Comparison of ENCODE assay signal across 17 cellular contexts in the genomic region with DNA sequence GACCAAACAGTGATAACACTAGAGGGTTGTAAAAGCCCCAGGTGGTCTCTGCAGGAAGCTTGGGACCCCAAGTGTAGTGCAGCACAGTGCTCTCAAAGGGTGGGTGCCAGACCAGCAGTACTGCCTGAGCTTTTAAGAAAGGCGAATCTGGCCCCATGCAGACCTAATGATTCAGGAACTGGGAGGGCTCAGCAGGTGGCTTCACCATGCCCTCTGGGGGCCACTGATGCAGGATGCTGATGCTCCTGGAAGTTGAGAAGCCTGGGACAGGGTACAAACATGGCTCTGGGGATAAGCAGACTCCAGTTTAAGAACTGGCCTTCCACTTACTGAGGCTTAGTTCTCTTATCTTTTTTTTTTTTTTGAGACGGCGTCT. TPM values are rescaled to one million over a fixed set of nuclear protein-coding genes. Genes with fewer than 3 reads are reported as not detected.
DNase-seq lines count a peak whose midpoint lies in the region; ATAC-seq and TF ChIP-seq lines count a peak whose summit lies in the region.
"Had no signal": no experiment of that assay in that cellular context is flagged by ENCODE, and none has a peak within 500 bp of the region (broad histone marks: within the 10 kb centered on the region; RNA-seq: fewer than 3 reads in every experiment).

No MANE protein-coding gene starts in this region.

- H3K4me1 ChIP-seq in Panc1 (ENCODE audit: control insufficient read depth, insufficient read depth, low read length) (peaks cover 33% of the 10 kb centered on the region), spleen (peaks cover 0 to 21% (median 0%) of the 10 kb centered on the region in 6 donors), BE2C (no peaks in the 10 kb centered on the region)

- no peak overlapping the region for H3K4me3 Mint-ChIP-seq in stimulated activated naive CD8-positive, alpha-beta T cell treated with anti-CD3 and anti-CD28 coated beads, Interleukin-15, amount 100 ng/mL, for 72 hours
- H3K4me3 Mint-ChIP-seq: CD4-positive, alpha-beta memory T cell had no signal

- WGBS in spleen, 5 donors: 92 to 98% (median 95%) methylated on average over 3 of the region's 3 CpGs

- H3K27me3 Mint-ChIP-seq in stimulated activated naive CD8-positive, alpha-beta T cell treated with anti-CD3 and anti-CD28 coated beads, Interleukin-15, amount 100 ng/mL, for 72 hours: no peaks in the 10 kb centered on the region

- CTCF ChIA-PET in Panc1 (lab: Charles Lee): no interaction called here

- no peak for ATAC-seq in Panc1
- ATAC-seq in stimulated activated naive CD8-positive, alpha-beta T cell treated with anti-CD3 and anti-CD28 coated beads, Interleukin-15, amount 100 ng/mL, for 72 hours: no peak
- no peak for ATAC-seq in HG03108 (IDR thresholded peaks at IDR 0.05; ENCODE audit: unreplicated experiment)

- no peaks in the 10 kb centered on the region for H3K27me3 ChIP-seq in Panc1 (ENCODE audit: control insufficient read depth, insufficient read depth, low read length)
- no peaks in the 10 kb centered on the region for H3K27me3 ChIP-seq in dorsolateral prefrontal cortex
- H3K27me3 ChIP-seq in spleen (replicated peaks in 1 of 7): no peaks in the 10 kb centered on the region
- no peaks in the 10 kb centered on the region for H3K27me3 ChIP-seq in BE2C

- intact Hi-C loops in Panc1 (cut with micrococcal nuclease; ENCODE audit: unreplicated experiment) (no loop called here), dorsolateral prefrontal cortex (cut with DNase I) (loop anchor here in 1 of 2 donors (5.0 kb wide), 1 partner anchor 33 kb away; no protein-coding TSS in a partner anchor), spleen (cut with DNase I; ENCODE audit: low total_unique reads) (loop anchor here (10.0 kb wide), 1 partner anchor 320 kb away; no protein-coding TSS in a partner anchor)

- in situ Hi-C loops in Panc1 (cut with HindIII; ENCODE audit: low pct_unique_long_range_greater_than_20kb, low sequenced_read_pairs): no loop called here

- peaks cover 7% of the 10 kb centered on the region for H3K4me1 Mint-ChIP-seq in stimulated activated naive CD8-positive, alpha-beta T cell treated with anti-CD3 and anti-CD28 coated beads, Interleukin-15, amount 100 ng/mL, for 72 hours

- DNase-seq in NCI-H146 (lab: John Stamatoyannopoulos, UW) (peak; percentile 40), NCI-H146 treated with DMSO at 0.1 percent for 48 hours (lab: John Stamatoyannopoulos, UW; ENCODE audit: unreplicated experiment) (no peak), Panc1 (ENCODE audit: low read depth, low spot score) (no peak), dorsolateral prefrontal cortex (no peak), spleen (no peak), BE2C (no peak)
- DNase-seq in stimulated activated naive CD8-positive, alpha-beta T cell treated with anti-CD3 and anti-CD28 coated beads, Interleukin-15, amount 100 ng/mL, for 72 hours: no peak
- DNase-seq: CD4-positive, alpha-beta memory T cell; DMS 273 treated with DMSO at 0.1 percent for 48 hours; DND-41; Karpas-422; NCI-H1930; NCI-H2227 treated with DMSO at 0.1 percent for 48 hours; SIG-M5 had no signal

- no peak overlapping the region for H3K4me3 ChIP-seq in Panc1 (ENCODE audit: low read depth in 2 of 2, low read length in 2 of 2)
- no peak overlapping the region for H3K4me3 ChIP-seq in dorsolateral prefrontal cortex
- H3K4me3 ChIP-seq in spleen: no peak overlapping the region
- no peak overlapping the region for H3K4me3 ChIP-seq in BE2C (ENCODE audit: low read depth, low read length)
- H3K4me3 ChIP-seq: SK-N-MC had no signal

- POLR2A ChIA-PET in Panc1 (lab: Charles Lee): no interaction called here

- H3K27ac ChIP-seq in Panc1 (ENCODE audit: low read length) (peak overlapping the region; percentile 61), dorsolateral prefrontal cortex (peak overlapping the region in 57 of 59 donors; percentile 38 to 94 (median 81)), spleen (no peak overlapping the region)
- H3K27ac ChIP-seq: 22Rv1, SK-N-MC had no signal

- H3K27ac Mint-ChIP-seq in stimulated activated naive CD8-positive, alpha-beta T cell treated with anti-CD3 and anti-CD28 coated beads, Interleukin-15, amount 100 ng/mL, for 72 hours: no peak overlapping the region
- H3K27ac Mint-ChIP-seq: CD4-positive, alpha-beta memory T cell had no signal

- H3K36me3 ChIP-seq in Panc1 (ENCODE audit: control insufficient read depth, insufficient read depth, low read length) (no peaks in the 10 kb centered on the region), spleen (no peaks in the 10 kb centered on the region), BE2C (no peaks in the 10 kb centered on the region)

- no peak for TF ChIP-seq POLR2A in spleen (IDR thresholded peaks at IDR 0.05)

- no peaks in the 10 kb centered on the region for H3K9me3 Mint-ChIP-seq in stimulated activated naive CD8-positive, alpha-beta T cell treated with anti-CD3 and anti-CD28 coated beads, Interleukin-15, amount 100 ng/mL, for 72 hours
- H3K9me3 Mint-ChIP-seq: CD4-positive, alpha-beta memory T cell had no signal

- TF ChIP-seq CTCF in Panc1 (IDR thresholded peaks at IDR 0.05): no peak
- TF ChIP-seq CTCF in dorsolateral prefrontal cortex (IDR thresholded peaks at IDR 0.05 in 54 of 56, conservative IDR thresholded peaks at IDR 0.05 in 2 of 56; ENCODE audit: low read depth in 1 of 56, partially characterized antibody in 56 of 56): no peak
- no peak for TF ChIP-seq CTCF in spleen (IDR thresholded peaks at IDR 0.05 in 8 of 11, conservative IDR thresholded peaks at IDR 0.05 in 3 of 11)
- no peak for TF ChIP-seq CTCF in BE2C (IDR thresholded peaks at IDR 0.05; ENCODE audit: low read depth, low read length)

- BruUV-seq in Panc1 (replicated peaks; lab: Mats Ljungman, UMichigan): no TSS peak

- H3K9me3 ChIP-seq in Panc1 (ENCODE audit: control insufficient read depth, insufficient read depth, low read depth, low read length): no peaks in the 10 kb centered on the region
- no peaks in the 10 kb centered on the region for H3K9me3 ChIP-seq in spleen
- H3K9me3 ChIP-seq in BE2C: no peaks in the 10 kb centered on the region

RNA-seq across cellular contexts. Expression of a gene that starts 29.1 kb away (rescaled TPM):
- 34.4 TPM for total RNA-seq in Panc1 (2021; ENCODE audit: unreplicated experiment)
- polyA plus RNA-seq in Panc1 (2012; ENCODE audit: insufficient read length): 11.0 TPM
- 1 to 10 TPM in 36 of 120 experiments, under 1 TPM in 60, not detected in 24; 0.21 to 3.0 (median 0.82) TPM for total RNA-seq in dorsolateral prefrontal cortex
- 1 to 10 TPM in 5 of 7 donors, under 1 TPM in 2; 0.38 to 5.5 (median 2.4) TPM for total RNA-seq in spleen
- polyA plus RNA-seq in spleen: 1 to 10 TPM in 2 of 3 donors, under 1 TPM in 1; 0.74 to 4.0 (median 1.6) TPM
- 5.5 TPM for polyA plus RNA-seq in BE2C (2012; ENCODE audit: insufficient read depth, insufficient read length, low read depth)
- total RNA-seq: CD4-positive, alpha-beta memory T cell had no signal
- polyA plus RNA-seq: CD4-positive, alpha-beta memory T cell had no signal

Comparison
In these comparisons a context has a peak if more than half of its experiments do, and no peak if none do; other contexts are left out.
1. H3K27ac ChIP-seq: peak in Panc1 (single experiment) and dorsolateral prefrontal cortex (57 of 59); none in spleen (0 of 8).